1 cellular context compared by ENCODE assay signal in the genomic region with DNA sequence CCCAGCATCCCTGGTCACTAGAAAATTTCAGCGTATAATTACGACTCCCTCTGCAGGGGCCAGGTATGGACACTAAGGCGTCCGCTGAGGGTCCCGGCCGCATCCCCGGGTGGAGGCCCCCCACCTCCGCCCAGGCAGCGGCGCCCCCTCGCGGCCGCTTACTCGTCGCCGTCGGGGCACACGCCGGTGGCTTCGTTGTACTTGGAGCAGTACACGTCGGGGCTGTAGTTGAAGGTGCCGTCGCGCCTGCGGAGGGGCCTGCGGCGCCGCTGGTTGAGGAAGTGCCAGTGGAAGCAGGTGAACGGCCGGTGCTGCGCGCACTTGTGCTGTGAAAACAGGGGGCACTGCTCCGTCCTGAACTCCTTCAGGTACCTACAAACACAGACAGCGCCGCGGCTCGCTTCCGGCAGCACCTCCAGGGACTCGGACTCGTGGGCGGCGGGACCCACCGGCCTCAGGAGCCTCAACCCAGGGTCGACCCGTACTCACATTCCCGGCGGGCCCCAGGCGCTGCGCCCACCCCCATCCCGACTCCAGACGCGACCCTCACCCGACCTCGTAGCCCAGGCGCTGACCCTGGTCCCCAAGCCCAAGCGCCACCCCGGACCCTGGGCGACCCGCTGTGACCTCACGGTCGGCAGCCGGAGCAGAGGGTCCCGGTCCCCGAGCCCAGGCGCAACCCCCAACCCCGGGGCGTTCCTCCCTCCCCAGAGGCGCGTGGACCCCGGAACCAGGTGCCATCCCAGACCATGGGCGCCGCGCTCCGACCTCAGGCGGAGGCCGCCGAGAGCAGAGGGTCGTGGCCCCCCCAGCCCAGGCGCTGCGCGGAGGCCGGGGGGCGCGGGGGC.
TF ChIP-seq lines count a peak whose summit lies in the region.

No MANE protein-coding gene starts in this region.

TF ChIP-seq in HepG2, 621 proteins besides CTCF, POLR2A, EP300 and RAD21 (continued from another document and continues in another):
- TF ChIP-seq, protein P1, sequence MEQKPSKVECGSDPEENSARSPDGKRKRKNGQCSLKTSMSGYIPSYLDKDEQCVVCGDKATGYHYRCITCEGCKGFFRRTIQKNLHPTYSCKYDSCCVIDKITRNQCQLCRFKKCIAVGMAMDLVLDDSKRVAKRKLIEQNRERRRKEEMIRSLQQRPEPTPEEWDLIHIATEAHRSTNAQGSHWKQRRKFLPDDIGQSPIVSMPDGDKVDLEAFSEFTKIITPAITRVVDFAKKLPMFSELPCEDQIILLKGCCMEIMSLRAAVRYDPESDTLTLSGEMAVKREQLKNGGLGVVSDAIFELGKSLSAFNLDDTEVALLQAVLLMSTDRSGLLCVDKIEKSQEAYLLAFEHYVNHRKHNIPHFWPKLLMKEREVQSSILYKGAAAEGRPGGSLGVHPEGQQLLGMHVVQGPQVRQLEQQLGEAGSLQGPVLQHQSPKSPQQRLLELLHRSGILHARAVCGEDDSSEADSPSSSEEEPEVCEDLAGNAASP (CRISPR knock-in tag; IDR thresholded peaks at IDR 0.05; ENCODE audit: borderline replicate concordance): peak; percentile 8; the same call in 1 of the 2 replicates
- TF ChIP-seq MAFF (IDR thresholded peaks at IDR 0.05; ENCODE audit: low read depth, low read length) (no peak), ZSCAN31 (CRISPR knock-in tag; IDR thresholded peaks at IDR 0.05; ENCODE audit: low read depth) (no peak), CBX5 (CRISPR knock-in tag; IDR thresholded peaks at IDR 0.05; ENCODE audit: borderline replicate concordance) (no peak), TAF15 (IDR thresholded peaks at IDR 0.05; ENCODE audit: low read depth, low read length, poor library complexity, severe bottlenecking) (no peak), ZNF777 (CRISPR knock-in tag; IDR thresholded peaks at IDR 0.05) (peak; percentile 100), NR1H2 (CRISPR knock-in tag; IDR thresholded peaks at IDR 0.05; ENCODE audit: borderline replicate concordance, low read depth) (no peak), ZNF879 (CRISPR knock-in tag; IDR thresholded peaks at IDR 0.05) (no peak), MYC (CRISPR knock-in tag; IDR thresholded peaks at IDR 0.05; ENCODE audit: borderline replicate concordance) (peak; percentile 49; the same call in 1 of the 2 replicates), SALL1 (CRISPR knock-in tag; IDR thresholded peaks at IDR 0.05) (peak; percentile 41), NR2C2 (CRISPR knock-in tag; IDR thresholded peaks at IDR 0.05; ENCODE audit: borderline replicate concordance) (no peak), SNRNP70 (IDR thresholded peaks at IDR 0.05; ENCODE audit: low read depth, low read length) (no peak), PHF8 (CRISPR knock-in tag; IDR thresholded peaks at IDR 0.05) (peak; percentile 25), ZBTB38 (CRISPR knock-in tag; IDR thresholded peaks at IDR 0.05) (peak; percentile 51), THYN1 (CRISPR knock-in tag; IDR thresholded peaks at IDR 0.05; ENCODE audit: borderline replicate concordance, low read depth) (no peak), GABPB1 (CRISPR knock-in tag; IDR thresholded peaks at IDR 0.05) (peak; percentile 61; the same call in 1 of the 2 replicates), RBAK (CRISPR knock-in tag; IDR thresholded peaks at IDR 0.05) (no peak), JDP2 (CRISPR knock-in tag; IDR thresholded peaks at IDR 0.05; ENCODE audit: borderline replicate concordance) (no peak), KDM5A (IDR thresholded peaks at IDR 0.05; ENCODE audit: borderline replicate concordance, low read length) (0 out of 2 replicates have a peak, but pooled peaks have one; percentile 19), ZNF121 (CRISPR knock-in tag; IDR thresholded peaks at IDR 0.05) (no peak), STAG1 (CRISPR knock-in tag; IDR thresholded peaks at IDR 0.05) (peak; percentile 59), ELF4 (CRISPR knock-in tag; IDR thresholded peaks at IDR 0.05; ENCODE audit: borderline replicate concordance) (no peak), ZNF577 (CRISPR knock-in tag; IDR thresholded peaks at IDR 0.05; ENCODE audit: borderline replicate concordance, low read depth) (no peak), ZNF251 (CRISPR knock-in tag; IDR thresholded peaks at IDR 0.05) (no peak), CC2D1A (CRISPR knock-in tag; IDR thresholded peaks at IDR 0.05) (no peak)
- TF ChIP-seq, protein P2, sequence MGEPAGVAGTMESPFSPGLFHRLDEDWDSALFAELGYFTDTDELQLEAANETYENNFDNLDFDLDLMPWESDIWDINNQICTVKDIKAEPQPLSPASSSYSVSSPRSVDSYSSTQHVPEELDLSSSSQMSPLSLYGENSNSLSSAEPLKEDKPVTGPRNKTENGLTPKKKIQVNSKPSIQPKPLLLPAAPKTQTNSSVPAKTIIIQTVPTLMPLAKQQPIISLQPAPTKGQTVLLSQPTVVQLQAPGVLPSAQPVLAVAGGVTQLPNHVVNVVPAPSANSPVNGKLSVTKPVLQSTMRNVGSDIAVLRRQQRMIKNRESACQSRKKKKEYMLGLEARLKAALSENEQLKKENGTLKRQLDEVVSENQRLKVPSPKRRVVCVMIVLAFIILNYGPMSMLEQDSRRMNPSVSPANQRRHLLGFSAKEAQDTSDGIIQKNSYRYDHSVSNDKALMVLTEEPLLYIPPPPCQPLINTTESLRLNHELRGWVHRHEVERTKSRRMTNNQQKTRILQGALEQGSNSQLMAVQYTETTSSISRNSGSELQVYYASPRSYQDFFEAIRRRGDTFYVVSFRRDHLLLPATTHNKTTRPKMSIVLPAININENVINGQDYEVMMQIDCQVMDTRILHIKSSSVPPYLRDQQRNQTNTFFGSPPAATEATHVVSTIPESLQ (CRISPR knock-in tag; conservative IDR thresholded peaks at IDR 0.05): no peak
- TF ChIP-seq, protein P3, sequence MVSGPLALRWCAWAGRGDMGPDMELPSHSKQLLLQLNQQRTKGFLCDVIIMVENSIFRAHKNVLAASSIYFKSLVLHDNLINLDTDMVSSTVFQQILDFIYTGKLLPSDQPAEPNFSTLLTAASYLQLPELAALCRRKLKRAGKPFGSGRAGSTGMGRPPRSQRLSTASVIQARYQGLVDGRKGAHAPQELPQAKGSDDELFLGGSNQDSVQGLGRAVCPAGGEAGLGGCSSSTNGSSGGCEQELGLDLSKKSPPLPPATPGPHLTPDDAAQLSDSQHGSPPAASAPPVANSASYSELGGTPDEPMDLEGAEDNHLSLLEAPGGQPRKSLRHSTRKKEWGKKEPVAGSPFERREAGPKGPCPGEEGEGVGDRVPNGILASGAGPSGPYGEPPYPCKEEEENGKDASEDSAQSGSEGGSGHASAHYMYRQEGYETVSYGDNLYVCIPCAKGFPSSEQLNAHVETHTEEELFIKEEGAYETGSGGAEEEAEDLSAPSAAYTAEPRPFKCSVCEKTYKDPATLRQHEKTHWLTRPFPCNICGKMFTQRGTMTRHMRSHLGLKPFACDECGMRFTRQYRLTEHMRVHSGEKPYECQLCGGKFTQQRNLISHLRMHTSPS (CRISPR knock-in tag; IDR thresholded peaks at IDR 0.05; ENCODE audit: low read depth): peak; percentile 28; the same call in 1 of the 2 replicates
- TF ChIP-seq, protein P4, sequence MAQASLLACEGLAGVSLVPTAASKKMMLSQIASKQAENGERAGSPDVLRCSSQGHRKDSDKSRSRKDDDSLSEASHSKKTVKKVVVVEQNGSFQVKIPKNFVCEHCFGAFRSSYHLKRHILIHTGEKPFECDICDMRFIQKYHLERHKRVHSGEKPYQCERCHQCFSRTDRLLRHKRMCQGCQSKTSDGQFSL (CRISPR knock-in tag; IDR thresholded peaks at IDR 0.05): peak; percentile 67; the same call in 1 of the 2 replicates
- TF ChIP-seq, protein P5, sequence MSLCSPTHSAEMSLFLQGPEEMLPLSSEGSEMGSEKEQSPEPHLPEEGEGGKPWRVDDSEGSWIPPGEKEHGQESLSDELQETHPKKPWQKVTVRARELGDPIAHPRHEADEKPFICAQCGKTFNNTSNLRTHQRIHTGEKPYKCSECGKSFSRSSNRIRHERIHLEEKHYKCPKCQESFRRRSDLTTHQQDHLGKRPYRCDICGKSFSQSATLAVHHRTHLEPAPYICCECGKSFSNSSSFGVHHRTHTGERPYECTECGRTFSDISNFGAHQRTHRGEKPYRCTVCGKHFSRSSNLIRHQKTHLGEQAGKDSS (CRISPR knock-in tag; IDR thresholded peaks at IDR 0.05; ENCODE audit: borderline replicate concordance, low read depth): peak; percentile 25; the same call in 1 of the 2 replicates
- TF ChIP-seq, protein P6, sequence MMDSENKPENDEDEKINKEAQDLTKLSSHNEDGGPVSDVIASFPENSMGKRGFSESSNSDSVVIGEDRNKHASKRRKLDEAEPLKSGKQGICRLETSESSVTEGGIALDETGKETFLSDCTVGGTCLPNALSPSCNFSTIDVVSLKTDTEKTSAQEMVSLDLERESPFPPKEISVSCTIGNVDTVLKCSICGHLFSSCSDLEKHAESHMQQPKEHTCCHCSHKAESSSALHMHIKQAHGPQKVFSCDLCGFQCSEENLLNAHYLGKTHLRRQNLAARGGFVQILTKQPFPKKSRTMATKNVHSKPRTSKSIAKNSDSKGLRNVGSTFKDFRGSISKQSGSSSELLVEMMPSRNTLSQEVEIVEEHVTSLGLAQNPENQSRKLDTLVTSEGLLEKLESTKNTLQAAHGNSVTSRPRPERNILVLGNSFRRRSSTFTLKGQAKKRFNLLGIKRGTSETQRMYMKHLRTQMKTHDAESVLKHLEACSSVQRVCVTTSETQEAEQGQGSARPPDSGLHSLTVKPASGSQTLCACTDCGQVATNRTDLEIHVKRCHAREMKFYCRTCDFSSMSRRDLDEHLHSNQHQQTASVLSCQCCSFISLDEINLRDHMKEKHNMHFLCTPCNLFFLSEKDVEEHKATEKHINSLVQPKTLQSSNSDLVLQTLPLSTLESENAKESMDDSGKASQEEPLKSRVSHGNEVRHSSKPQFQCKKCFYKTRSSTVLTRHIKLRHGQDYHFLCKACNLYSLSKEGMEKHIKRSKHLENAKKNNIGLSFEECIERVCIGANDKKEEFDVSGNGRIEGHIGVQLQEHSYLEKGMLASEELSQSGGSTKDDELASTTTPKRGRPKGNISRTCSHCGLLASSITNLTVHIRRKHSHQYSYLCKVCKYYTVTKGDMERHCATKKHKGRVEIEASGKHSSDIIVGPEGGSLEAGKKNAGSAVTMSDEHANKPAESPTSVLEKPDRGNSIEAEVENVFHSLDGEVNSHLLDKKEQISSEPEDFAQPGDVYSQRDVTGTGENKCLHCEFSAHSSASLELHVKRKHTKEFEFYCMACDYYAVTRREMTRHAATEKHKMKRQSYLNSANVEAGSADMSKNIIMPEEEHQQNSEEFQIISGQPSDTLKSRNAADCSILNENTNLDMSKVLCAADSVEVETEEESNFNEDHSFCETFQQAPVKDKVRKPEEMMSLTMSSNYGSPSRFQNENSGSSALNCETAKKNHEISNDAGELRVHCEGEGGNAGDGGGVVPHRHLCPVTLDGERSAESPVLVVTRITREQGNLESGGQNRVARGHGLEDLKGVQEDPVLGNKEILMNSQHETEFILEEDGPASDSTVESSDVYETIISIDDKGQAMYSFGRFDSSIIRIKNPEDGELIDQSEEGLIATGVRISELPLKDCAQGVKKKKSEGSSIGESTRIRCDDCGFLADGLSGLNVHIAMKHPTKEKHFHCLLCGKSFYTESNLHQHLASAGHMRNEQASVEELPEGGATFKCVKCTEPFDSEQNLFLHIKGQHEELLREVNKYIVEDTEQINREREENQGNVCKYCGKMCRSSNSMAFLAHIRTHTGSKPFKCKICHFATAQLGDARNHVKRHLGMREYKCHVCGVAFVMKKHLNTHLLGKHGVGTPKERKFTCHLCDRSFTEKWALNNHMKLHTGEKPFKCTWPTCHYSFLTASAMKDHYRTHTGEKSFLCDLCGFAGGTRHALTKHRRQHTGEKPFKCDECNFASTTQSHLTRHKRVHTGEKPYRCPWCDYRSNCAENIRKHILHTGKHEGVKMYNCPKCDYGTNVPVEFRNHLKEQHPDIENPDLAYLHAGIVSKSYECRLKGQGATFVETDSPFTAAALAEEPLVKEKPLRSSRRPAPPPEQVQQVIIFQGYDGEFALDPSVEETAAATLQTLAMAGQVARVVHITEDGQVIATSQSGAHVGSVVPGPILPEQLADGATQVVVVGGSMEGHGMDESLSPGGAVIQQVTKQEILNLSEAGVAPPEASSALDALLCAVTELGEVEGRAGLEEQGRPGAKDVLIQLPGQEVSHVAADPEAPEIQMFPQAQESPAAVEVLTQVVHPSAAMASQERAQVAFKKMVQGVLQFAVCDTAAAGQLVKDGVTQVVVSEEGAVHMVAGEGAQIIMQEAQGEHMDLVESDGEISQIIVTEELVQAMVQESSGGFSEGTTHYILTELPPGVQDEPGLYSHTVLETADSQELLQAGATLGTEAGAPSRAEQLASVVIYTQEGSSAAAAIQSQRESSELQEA (CRISPR knock-in tag; IDR thresholded peaks at IDR 0.05; ENCODE audit: not compliant biosample characterization): peak; percentile 21
- TF ChIP-seq, protein P7, sequence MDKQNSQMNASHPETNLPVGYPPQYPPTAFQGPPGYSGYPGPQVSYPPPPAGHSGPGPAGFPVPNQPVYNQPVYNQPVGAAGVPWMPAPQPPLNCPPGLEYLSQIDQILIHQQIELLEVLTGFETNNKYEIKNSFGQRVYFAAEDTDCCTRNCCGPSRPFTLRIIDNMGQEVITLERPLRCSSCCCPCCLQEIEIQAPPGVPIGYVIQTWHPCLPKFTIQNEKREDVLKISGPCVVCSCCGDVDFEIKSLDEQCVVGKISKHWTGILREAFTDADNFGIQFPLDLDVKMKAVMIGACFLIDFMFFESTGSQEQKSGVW (CRISPR knock-in tag; IDR thresholded peaks at IDR 0.05; ENCODE audit: borderline replicate concordance): no peak
- TF ChIP-seq, protein P8, sequence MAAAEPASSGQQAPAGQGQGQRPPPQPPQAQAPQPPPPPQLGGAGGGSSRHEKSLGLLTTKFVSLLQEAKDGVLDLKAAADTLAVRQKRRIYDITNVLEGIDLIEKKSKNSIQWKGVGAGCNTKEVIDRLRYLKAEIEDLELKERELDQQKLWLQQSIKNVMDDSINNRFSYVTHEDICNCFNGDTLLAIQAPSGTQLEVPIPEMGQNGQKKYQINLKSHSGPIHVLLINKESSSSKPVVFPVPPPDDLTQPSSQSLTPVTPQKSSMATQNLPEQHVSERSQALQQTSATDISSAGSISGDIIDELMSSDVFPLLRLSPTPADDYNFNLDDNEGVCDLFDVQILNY (CRISPR knock-in tag; conservative IDR thresholded peaks at IDR 0.05): no peak
